Comparison of ENCODE assay signal across 8 cellular contexts in genomic region chr11:76379811-76380160, GRCh38. TPM values are rescaled to one million over a fixed set of nuclear protein-coding genes. Genes with fewer than 3 reads are reported as not detected.
DNase-seq lines count a peak whose midpoint lies in the region; ATAC-seq and TF ChIP-seq lines count a peak whose summit lies in the region.

No MANE protein-coding gene starts in this region.

- H3K36me3 Mint-ChIP-seq in nephron (ENCODE audit: low read depth) = peaks cover 18% of the 10 kb centered on the region

- H3K9me3 Mint-ChIP-seq in nephron = no peaks in the 10 kb centered on the region

- H4K20me1 ChIP-seq in Karpas-422 (ENCODE audit: insufficient read depth, low read depth, low read length) = peaks cover 16% of the 10 kb centered on the region; the same call in 1 of the 2 replicates

- no peak for TF ChIP-seq CTCF in AG10803 (conservative IDR thresholded peaks at IDR 0.05; ENCODE audit: low read length)
- no peak for TF ChIP-seq CTCF in nephron (IDR thresholded peaks at IDR 0.05; ENCODE audit: unreplicated experiment in 3 of 3)

- no peaks in the 10 kb centered on the region for H3K9me2 ChIP-seq in Karpas-422 (replicated peaks; ENCODE audit: insufficient read depth, low read length)

- H3K36me3 ChIP-seq in Karpas-422 (ENCODE audit: insufficient read depth, low read length) (no peaks in the 10 kb centered on the region), duodenal mucosa (ENCODE audit: control insufficient read depth in 1 of 2, insufficient read depth in 2 of 2, low read length in 2 of 2) (no peaks in the 10 kb centered on the region)

- H3K79me2 ChIP-seq in Karpas-422 (ENCODE audit: low read length) = peaks cover 70% of the 10 kb centered on the region

- peaks cover 33% of the 10 kb centered on the region for H3K4me1 Mint-ChIP-seq in nephron

- peak overlapping the region; percentile 90 for H3K4me2 ChIP-seq in Karpas-422 (ENCODE audit: low read depth, low read length, poor library complexity, severe bottlenecking)

- no peaks in the 10 kb centered on the region for H3K27me3 Mint-ChIP-seq in nephron (ENCODE audit: low read depth)

- peak overlapping the region; percentile 91 to 98 (median 94) for H3K4me3 Mint-ChIP-seq in nephron

- H3K9ac ChIP-seq in Karpas-422 (ENCODE audit: low read length) (peak overlapping the region; percentile 89), duodenal mucosa (ENCODE audit: low read depth in 1 of 2, low read length in 2 of 2) (peak overlapping the region; percentile 65 to 69)

- H3K27ac ChIP-seq in Karpas-422 (ENCODE audit: low read length) = peak overlapping the region; percentile 62; the same call in 1 of the 2 replicates
- no peak overlapping the region for H3K27ac ChIP-seq in duodenal mucosa (ENCODE audit: low read depth, low read length)

- H3K4me1 ChIP-seq in Karpas-422 (ENCODE audit: low read length) (peaks cover 66% of the 10 kb centered on the region), duodenal mucosa (ENCODE audit: control insufficient read depth in 1 of 2, insufficient read depth in 2 of 2, low read length in 2 of 2) (peaks cover 18 to 35% of the 10 kb centered on the region in 2 donors)

- H3K4me3 ChIP-seq in AG10803 (ENCODE audit: low read length) (peak overlapping the region; percentile 89), Karpas-422 (ENCODE audit: low read length) (peak overlapping the region; percentile 84), duodenal mucosa (ENCODE audit: low read depth in 1 of 2, low read length in 2 of 2) (peak overlapping the region; percentile 91 to 95)

- DNase-seq in AG10803 (ENCODE audit: low read depth) (no peak), Karpas-422 (peak; percentile 49), cerebellar nuclear complex (lab: John Stamatoyannopoulos, UW) (no peak), NCI-H1417 treated with DMSO at 0.1 percent for 48 hours (lab: John Stamatoyannopoulos, UW) (no peak)
- no peak for DNase-seq in stimulated activated CD4-positive, alpha-beta T cell treated with anti-CD3 and anti-CD28 coated beads, Interleukin-2, amount 100 ng/mL, for 24 hours

- no peak for ATAC-seq in GM21447 (IDR thresholded peaks at IDR 0.05; ENCODE audit: unreplicated experiment)

- H3K27me3 ChIP-seq in Karpas-422 (ENCODE audit: low read length) (no peaks in the 10 kb centered on the region), duodenal mucosa (ENCODE audit: control insufficient read depth in 1 of 2, insufficient read depth in 2 of 2, low read length in 2 of 2) (no peaks in the 10 kb centered on the region)

- H2AFZ ChIP-seq in Karpas-422 (ENCODE audit: low read length) = no peak overlapping the region

- H3K9me3 ChIP-seq in Karpas-422 (ENCODE audit: low read length) (no peaks in the 10 kb centered on the region), duodenal mucosa (ENCODE audit: control insufficient read depth in 1 of 2, low read length in 2 of 2) (no peaks in the 10 kb centered on the region)

- H3K27ac Mint-ChIP-seq in nephron = peak overlapping the region; percentile 81 to 95 (median 94)

RNA-seq across cellular contexts. Expression of gene THAP12, which starts 1.1 kb away (rescaled TPM):
- 59.7 and 126 TPM in 2 replicates for total RNA-seq in Karpas-422 (2014; rRNA removed; shearing (Covaris generic); ENCODE audit: low replicate concordance)

RNA-seq across cellular contexts. Expression of gene GVQW3, which starts 1.3 kb away (rescaled TPM):
- total RNA-seq in Karpas-422 (2014; rRNA removed; shearing (Covaris generic); ENCODE audit: low replicate concordance) = 15.8 and 18.5 TPM in 2 replicates
